23 cellular contexts compared by ENCODE assay signal in the genomic region with DNA sequence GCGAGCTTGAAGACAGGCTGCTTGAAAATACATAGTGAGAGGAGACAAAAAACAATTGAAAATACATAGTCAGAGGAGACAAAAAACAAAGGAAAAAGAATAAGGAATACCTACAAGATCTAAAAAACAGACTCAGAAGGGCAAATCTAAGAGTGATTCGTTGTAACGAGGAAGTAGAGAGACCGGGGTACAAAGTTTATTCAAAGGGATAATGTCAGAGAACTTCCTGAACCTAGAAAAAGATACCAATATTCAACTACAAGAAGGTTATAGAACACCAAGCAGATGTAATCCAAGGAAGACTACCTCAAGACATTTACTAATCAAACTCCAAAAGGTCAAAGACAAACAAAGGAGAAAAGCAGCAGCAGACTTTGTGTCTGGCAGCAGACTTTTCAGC.
"Had no signal": no experiment of that assay in that cellular context is flagged by ENCODE, and none has a peak within 500 bp of the region (broad histone marks: within the 10 kb centered on the region; RNA-seq: fewer than 3 reads in every experiment).

No MANE protein-coding gene starts in this region.

- H2AFZ ChIP-seq: hepatocyte had no signal

- H3K4me2 ChIP-seq: hepatocyte had no signal

- H3K27ac ChIP-seq: coronary artery, dorsolateral prefrontal cortex, esophagus muscularis mucosa, foreskin keratinocyte, gastroesophageal sphincter, heart left ventricle, hepatocyte, left lung, lower lobe of right lung had no signal

- H3K4me3 ChIP-seq: coronary artery, dorsolateral prefrontal cortex, esophagus muscularis mucosa, gastroesophageal sphincter, heart left ventricle, hepatocyte, left lung, lower lobe of right lung had no signal

- H3K36me3 ChIP-seq: lower lobe of right lung had no signal

- ATAC-seq: foreskin keratinocyte; gastroesophageal sphincter; heart left ventricle; left lung; left ventricle myocardium superior; lower lobe of right lung; naive thymus-derived CD4-positive, alpha-beta T cell had no signal

- H3K27me3 ChIP-seq: dorsolateral prefrontal cortex, esophagus muscularis mucosa, foreskin keratinocyte, gastroesophageal sphincter, heart left ventricle, hepatocyte, left lung had no signal

- DNase-seq: dermis blood vessel endothelial cell; dorsolateral prefrontal cortex; effector CD4-positive, alpha-beta T cell; effector memory CD4-positive, alpha-beta T cell; foreskin keratinocyte; heart left ventricle; hypothalamus; immature natural killer cell; islet precursor cell; kidney; kidney glomerular epithelial cell; left lung; left ventricle myocardium superior; lower lobe of right lung; mesenchymal stem cell; naive thymus-derived CD4-positive, alpha-beta T cell had no signal

- FAIRE-seq: colon, endothelial cell of umbilical vein, frontal cortex, kidney had no signal

- H3K4me1 ChIP-seq: esophagus muscularis mucosa, foreskin keratinocyte, gastroesophageal sphincter, heart left ventricle, left lung, lower lobe of right lung had no signal
